ENCODE assay signal across 17 cellular contexts in genomic region chr15:99125061-99125990, GRCh38. TPM values are rescaled to one million over a fixed set of nuclear protein-coding genes. Genes with fewer than 3 reads are reported as not detected.
DNase-seq lines count a peak whose midpoint lies in the region; ATAC-seq and TF ChIP-seq lines count a peak whose summit lies in the region.
"Had no signal": no experiment of that assay in that cellular context is flagged by ENCODE, and none has a peak within 500 bp of the region (broad histone marks: within the 10 kb centered on the region; RNA-seq: fewer than 3 reads in every experiment).

No MANE protein-coding gene starts in this region.

- H3K9me3 ChIP-seq in breast epithelium (no peaks in the 10 kb centered on the region), heart right ventricle (no peaks in the 10 kb centered on the region), prostate gland (no peaks in the 10 kb centered on the region), uterus (no peaks in the 10 kb centered on the region), colonic mucosa (no peaks in the 10 kb centered on the region)

- H3K27ac Mint-ChIP-seq in MCF 10A (ENCODE audit: low read depth, unreplicated experiment) = no peak overlapping the region
- H3K27ac Mint-ChIP-seq: activated naive CD8-positive, alpha-beta T cell treated with anti-CD3 and anti-CD28 coated beads, Interleukin-2, amount 10 ng/mL, durations not matched to agents 7 days and 5 days; immature natural killer cell had no signal

- no peaks in the 10 kb centered on the region for H3K9me3 Mint-ChIP-seq in MCF 10A (ENCODE audit: unreplicated experiment)
- H3K9me3 Mint-ChIP-seq: activated naive CD8-positive, alpha-beta T cell treated with anti-CD3 and anti-CD28 coated beads, Interleukin-2, amount 10 ng/mL, durations not matched to agents 7 days and 5 days; immature natural killer cell had no signal

- peak overlapping the region in 1 of 3 donors; percentile 3 for H3K4me3 ChIP-seq in breast epithelium
- no peak overlapping the region for H3K4me3 ChIP-seq in heart right ventricle
- H3K4me3 ChIP-seq in prostate gland = no peak overlapping the region
- H3K4me3 ChIP-seq in uterus = no peak overlapping the region
- H3K4me3 ChIP-seq in colonic mucosa = no peak overlapping the region
- H3K4me3 ChIP-seq: PC-9 had no signal

- intact Hi-C loops in breast epithelium (cut with DNase I; ENCODE audit: low total_unique reads) = no loop called here
- intact Hi-C loops in MCF 10A (cut with micrococcal nuclease) = no loop called here
- intact Hi-C loops in heart right ventricle (cut with DNase I) = loop anchor here in 1 of 10 donors (10.0 kb wide), 1 partner anchor 49 kb away; no protein-coding TSS in a partner anchor
- intact Hi-C loops in prostate gland (cut with DNase I) = no loop called here
- intact Hi-C loops in uterus (cut with DNase I; ENCODE audit: low total_unique reads) = no loop called here
- intact Hi-C loops in colonic mucosa (cut with DNase I) = no loop called here

- H3K4me1 Mint-ChIP-seq in MCF 10A (ENCODE audit: insufficient read depth, unreplicated experiment) = peaks cover 19% of the 10 kb centered on the region
- H3K4me1 Mint-ChIP-seq: activated naive CD8-positive, alpha-beta T cell treated with anti-CD3 and anti-CD28 coated beads, Interleukin-2, amount 10 ng/mL, durations not matched to agents 7 days and 5 days; immature natural killer cell had no signal

- TF ChIP-seq POLR2A in breast epithelium (IDR thresholded peaks at IDR 0.05) (no peak), prostate gland (IDR thresholded peaks at IDR 0.05) (no peak), uterus (IDR thresholded peaks at IDR 0.05) (no peak)

- H3K9ac ChIP-seq in colonic mucosa (ENCODE audit: low read depth in 2 of 2, low read length in 2 of 2) = no peak overlapping the region

- no peak overlapping the region for H3K4me3 Mint-ChIP-seq in MCF 10A (ENCODE audit: unreplicated experiment)
- H3K4me3 Mint-ChIP-seq: activated naive CD8-positive, alpha-beta T cell treated with anti-CD3 and anti-CD28 coated beads, Interleukin-2, amount 10 ng/mL, durations not matched to agents 7 days and 5 days; immature natural killer cell had no signal

- no peak for DNase-seq in breast epithelium (ENCODE audit: low spot score in 2 of 2)
- no peak for DNase-seq in MCF 10A (ENCODE audit: unreplicated experiment)
- DNase-seq in heart right ventricle = no peak
- DNase-seq in prostate gland (ENCODE audit: low spot score) = no peak
- DNase-seq in uterus = no peak
- DNase-seq in NOMO-1 treated with dmso at 0.1 percent for 144 hours (lab: John Stamatoyannopoulos, UW; ENCODE audit: unreplicated experiment) = no peak
- DNase-seq in colonic mucosa = no peak
- DNase-seq: activated naive CD8-positive, alpha-beta T cell treated with anti-CD3 and anti-CD28 coated beads, Interleukin-2, amount 10 ng/mL, durations not matched to agents 7 days and 5 days; activated T-cell treated with anti-CD3 and anti-CD28 coated beads for 4 hours; foreskin keratinocyte; immature natural killer cell; NCI-H1105 treated with DMSO at 0.1 percent for 48 hours; NCI-H446 treated with DMSO at 0.1 percent for 48 hours; PC-9; stimulated activated CD4-positive, alpha-beta T cell treated with anti-CD3 and anti-CD28 coated beads, Interleukin-4, amount 100 ng/mL, for 1 hour had no signal

- BruUV-seq in MCF 10A (replicated peaks; lab: Mats Ljungman, UMichigan) = no TSS peak

- H3K27me3 Mint-ChIP-seq in MCF 10A (ENCODE audit: insufficient read depth, unreplicated experiment) = no peaks in the 10 kb centered on the region

- H3K27me3 ChIP-seq in breast epithelium (no peaks in the 10 kb centered on the region), heart right ventricle (no peaks in the 10 kb centered on the region), prostate gland (replicated peaks; ENCODE audit: insufficient read depth) (no peaks in the 10 kb centered on the region), uterus (no peaks in the 10 kb centered on the region), colonic mucosa (no peaks in the 10 kb centered on the region)
- H3K27me3 ChIP-seq: foreskin keratinocyte had no signal

- H3K36me3 ChIP-seq in breast epithelium (no peaks in the 10 kb centered on the region), heart right ventricle (peaks cover 0 to 46% (median 8%) of the 10 kb centered on the region in 9 donors), prostate gland (no peaks in the 10 kb centered on the region), uterus (no peaks in the 10 kb centered on the region), colonic mucosa (no peaks in the 10 kb centered on the region)

- H3K36me3 Mint-ChIP-seq in MCF 10A (ENCODE audit: insufficient read depth, unreplicated experiment) = no peaks in the 10 kb centered on the region
- H3K36me3 Mint-ChIP-seq: activated naive CD8-positive, alpha-beta T cell treated with anti-CD3 and anti-CD28 coated beads, Interleukin-2, amount 10 ng/mL, durations not matched to agents 7 days and 5 days; immature natural killer cell had no signal

- CTCF ChIA-PET in MCF 10A (lab: Yijun Ruan, JAX) = interaction anchor here (0.6 to 0.7 kb wide), 2 partner anchors 23 to 565 kb away, joined by 3 read pairs; no protein-coding TSS in a partner anchor

- no peak for TF ChIP-seq CTCF in breast epithelium (IDR thresholded peaks at IDR 0.05)
- no peak for TF ChIP-seq CTCF in MCF 10A (IDR thresholded peaks at IDR 0.05; ENCODE audit: unreplicated experiment)
- TF ChIP-seq CTCF in heart right ventricle (IDR thresholded peaks at IDR 0.05) = no peak
- no peak for TF ChIP-seq CTCF in prostate gland (IDR thresholded peaks at IDR 0.05)
- no peak for TF ChIP-seq CTCF in uterus (IDR thresholded peaks at IDR 0.05)
- TF ChIP-seq CTCF in colonic mucosa (IDR thresholded peaks at IDR 0.05) = no peak

- ATAC-seq in heart right ventricle (peak in 4 of 8 donors; percentile 2 to 11 (median 8)), HG02763 (IDR thresholded peaks at IDR 0.05; ENCODE audit: unreplicated experiment) (no peak)
- ATAC-seq: activated CD4-positive, CD25-positive, alpha-beta regulatory T cell treated with anti-CD3 and anti-CD28 coated beads, Interleukin-2, amount 50 U/mL, for 24 hours; foreskin keratinocyte had no signal

- 65 to 66% methylated on average over 31 of the region's 31 CpGs for whole genome bisulfite sequencing in heart right ventricle, 2 donors
- 68% methylated on average over 31 of the region's 31 CpGs for WGBS in prostate gland

- H3K27ac ChIP-seq in breast epithelium (peak overlapping the region; percentile 87 to 95), heart right ventricle (peak overlapping the region; percentile 67 to 97 (median 90)), prostate gland (peak overlapping the region; percentile 69 to 77), uterus (peak overlapping the region; percentile 75 to 85), colonic mucosa (no peak overlapping the region)
- H3K27ac ChIP-seq: foreskin keratinocyte had no signal

- POLR2A ChIA-PET in MCF 10A (lab: Yijun Ruan, JAX) = no interaction called here

- H3K4me1 ChIP-seq in breast epithelium (peaks cover 14 to 26% of the 10 kb centered on the region in 2 donors), heart right ventricle (peaks cover 27 to 72% (median 49%) of the 10 kb centered on the region in 9 donors), prostate gland (replicated peaks) (peaks cover 7% of the 10 kb centered on the region), uterus (peaks cover 4 to 18% of the 10 kb centered on the region in 2 donors), colonic mucosa (no peaks in the 10 kb centered on the region)

RNA-seq across cellular contexts. Expression of gene SYNM, which starts 20.4 kb away (rescaled TPM):
- total RNA-seq in breast epithelium = 100 to 1,000 TPM in 2 of 3 donors, 10 to 100 TPM in 1; 32.0 to 319 (median 115) TPM
- total RNA-seq in MCF 10A (2022) = 0.12 TPM in 2 replicates
- 100 to 1,000 TPM; 256 to 456 (median 357) TPM for total RNA-seq in heart right ventricle
- 100 to 1,000 TPM in 1 of 2 donors, 10 to 100 TPM in 1; 59.4 to 103 TPM for polyA plus RNA-seq in heart right ventricle
- 100 to 1,000 TPM; 181 to 185 TPM for total RNA-seq in prostate gland
- 10 to 100 TPM in 3 of 4 donors, 1 to 10 TPM in 1; 6.4 to 44.6 (median 36.4) TPM for total RNA-seq in uterus
- total RNA-seq in colonic mucosa = 100 to 1,000 TPM in 1 of 2 donors, 1 to 10 TPM in 1; 3.3 to 108 TPM
- polyA plus RNA-seq: immature natural killer cell had no signal
